30 cellular contexts compared by ENCODE assay signal in the genomic region with DNA sequence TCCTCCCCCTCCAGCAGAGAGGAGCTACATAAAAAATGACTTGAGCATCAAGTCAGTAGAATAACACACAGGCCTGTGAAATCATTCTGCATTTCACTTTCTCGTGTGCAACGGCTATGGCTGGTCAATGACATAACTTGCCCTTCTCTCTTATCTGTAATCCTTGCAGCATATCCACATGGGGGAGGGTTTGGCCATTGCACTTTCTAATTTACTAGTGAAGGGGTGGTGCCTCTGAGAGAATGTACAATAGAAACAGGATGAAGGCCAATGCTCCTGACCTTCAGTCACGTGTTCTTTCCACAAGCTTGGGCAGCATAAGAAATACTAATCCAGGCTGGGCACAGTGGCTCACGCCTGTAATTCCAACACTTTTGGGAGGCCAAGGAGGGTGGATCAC.
"Had no signal": no experiment of that assay in that cellular context is flagged by ENCODE, and none has a peak within 500 bp of the region (broad histone marks: within the 10 kb centered on the region; RNA-seq: fewer than 3 reads in every experiment).

No MANE protein-coding gene starts in this region.

- H3K4me1 Mint-ChIP-seq: activated CD4-positive, alpha-beta T cell treated with anti-CD3 and anti-CD28 coated beads, Interleukin-2, amount 10 ng/mL, durations not matched to agents 24 days and 14 days; memory B cell had no signal

- H3K36me3 ChIP-seq: adrenal gland, ascending aorta, cardiac muscle cell, pancreas, prostate gland, spleen, suprapubic skin, tibial artery, upper lobe of right lung had no signal

- H3K27me3 ChIP-seq: adrenal gland, ascending aorta, cardiac muscle cell, spleen, suprapubic skin, upper lobe of right lung had no signal

- H3K4me3 ChIP-seq: adrenal gland, ascending aorta, cardiac muscle cell, pancreas, prostate gland, spleen, suprapubic skin, tibial artery, upper lobe of right lung had no signal

- H3K9me3 ChIP-seq: adrenal gland, ascending aorta, pancreas, prostate gland, spleen, suprapubic skin, tibial artery, upper lobe of right lung had no signal

- H3K36me3 Mint-ChIP-seq: activated CD4-positive, alpha-beta memory T cell treated with anti-CD3 and anti-CD28 coated beads for 36 hours; activated naive CD8-positive, alpha-beta T cell treated with anti-CD3 and anti-CD28 coated beads for 36 hours; brain; memory B cell; naive thymus-derived CD8-positive, alpha-beta T cell had no signal

- ATAC-seq: naive thymus-derived CD8-positive, alpha-beta T cell; pancreas; T-helper 17 cell; upper lobe of right lung had no signal

- H3K27ac ChIP-seq: adrenal gland, ascending aorta, cardiac muscle cell, pancreas, prostate gland, spleen, suprapubic skin, tibial artery, upper lobe of right lung had no signal

- H3K27ac Mint-ChIP-seq: activated CD4-positive, alpha-beta memory T cell treated with anti-CD3 and anti-CD28 coated beads for 36 hours; activated CD4-positive, alpha-beta T cell treated with anti-CD3 and anti-CD28 coated beads, Interleukin-2, amount 10 ng/mL, durations not matched to agents 24 days and 14 days; activated naive CD4-positive, alpha-beta T cell treated with anti-CD3 and anti-CD28 coated beads for 36 hours; activated naive CD8-positive, alpha-beta T cell treated with anti-CD3 and anti-CD28 coated beads for 36 hours; activated T-helper 1 cell treated with anti-CD3 and anti-CD28 coated beads, Interleukin-12 subunit alpha, Interleukin-12 subunit beta, Interleukin-2, Interleukin-4 antibody, amounts not matched to agents 30 ng/mL and 10 ng/mL and 1 ng/mL, durations not matched to agents 14 hours and 24 hours and 36 hours; brain; memory B cell; naive thymus-derived CD8-positive, alpha-beta T cell; T-helper 17 cell had no signal

- H3K9me3 Mint-ChIP-seq: activated CD4-positive, alpha-beta memory T cell treated with anti-CD3 and anti-CD28 coated beads for 36 hours; activated CD4-positive, alpha-beta T cell treated with anti-CD3 and anti-CD28 coated beads, Interleukin-2, amount 10 ng/mL, durations not matched to agents 24 days and 14 days; activated naive CD4-positive, alpha-beta T cell treated with anti-CD3 and anti-CD28 coated beads for 36 hours; activated naive CD8-positive, alpha-beta T cell treated with anti-CD3 and anti-CD28 coated beads for 36 hours; activated T-helper 1 cell treated with anti-CD3 and anti-CD28 coated beads, Interleukin-12 subunit alpha, Interleukin-12 subunit beta, Interleukin-2, Interleukin-4 antibody, amounts not matched to agents 30 ng/mL and 10 ng/mL and 1 ng/mL, durations not matched to agents 14 hours and 24 hours and 36 hours; brain; memory B cell; naive thymus-derived CD8-positive, alpha-beta T cell; neural crest cell had no signal

- FAIRE-seq: endometrium, pancreas had no signal

- H3K27me3 Mint-ChIP-seq: activated CD4-positive, alpha-beta memory T cell treated with anti-CD3 and anti-CD28 coated beads for 36 hours; activated CD4-positive, alpha-beta T cell treated with anti-CD3 and anti-CD28 coated beads, Interleukin-2, amount 10 ng/mL, durations not matched to agents 24 days and 14 days; brain; memory B cell had no signal

- H3K4me3 Mint-ChIP-seq: activated CD4-positive, alpha-beta memory T cell treated with anti-CD3 and anti-CD28 coated beads for 36 hours; activated CD4-positive, alpha-beta T cell treated with anti-CD3 and anti-CD28 coated beads, Interleukin-2, amount 10 ng/mL, durations not matched to agents 24 days and 14 days; activated naive CD4-positive, alpha-beta T cell treated with anti-CD3 and anti-CD28 coated beads for 36 hours; activated naive CD8-positive, alpha-beta T cell treated with anti-CD3 and anti-CD28 coated beads for 36 hours; activated T-helper 1 cell treated with anti-CD3 and anti-CD28 coated beads, Interleukin-12 subunit alpha, Interleukin-12 subunit beta, Interleukin-2, Interleukin-4 antibody, amounts not matched to agents 30 ng/mL and 10 ng/mL and 1 ng/mL, durations not matched to agents 14 hours and 24 hours and 36 hours; brain; memory B cell; naive thymus-derived CD8-positive, alpha-beta T cell; neural crest cell; T-helper 17 cell had no signal

- DNase-seq: activated CD4-positive, alpha-beta memory T cell treated with anti-CD3 and anti-CD28 coated beads for 36 hours; activated CD4-positive, alpha-beta T cell treated with anti-CD3 and anti-CD28 coated beads, Interleukin-2, amount 10 ng/mL, durations not matched to agents 24 days and 14 days; activated CD4-positive, CD25-positive, alpha-beta regulatory T cell treated with anti-CD3 and anti-CD28 coated beads, Interleukin-2, amount 50 U/mL, for 72 hours; activated CD8-positive, alpha-beta memory T cell treated with anti-CD3 and anti-CD28 coated beads, Interleukin-2, amount 50 U/mL, for 4 hours; activated effector memory CD4-positive, alpha-beta T cell treated with anti-CD3 and anti-CD28 coated beads, Interleukin-2, amount 50 U/mL, for 16 hours; activated naive CD4-positive, alpha-beta T cell treated with anti-CD3 and anti-CD28 coated beads for 36 hours; activated naive CD8-positive, alpha-beta T cell treated with anti-CD3 and anti-CD28 coated beads for 36 hours; activated T-cell treated with anti-CD3 and anti-CD28 coated beads, Interleukin-2, amount 50 U/mL, for 1 hour; foreskin fibroblast; head of caudate nucleus; naive thymus-derived CD8-positive, alpha-beta T cell; nucleus accumbens; pancreas; retina; spleen; stimulated activated naive CD4-positive, alpha-beta T cell; T-helper 17 cell; T1000; tibial artery; upper lobe of right lung had no signal

- H3K4me1 ChIP-seq: adrenal gland, pancreas, prostate gland had no signal
